ENCODE assay signal across 12 cellular contexts in genomic region chr10:129938460-129938859, GRCh38. TPM values are rescaled to one million over a fixed set of nuclear protein-coding genes. Genes with fewer than 3 reads are reported as not detected.
DNase-seq lines count a peak whose midpoint lies in the region; ATAC-seq and TF ChIP-seq lines count a peak whose summit lies in the region.
"Had no signal": no experiment of that assay in that cellular context is flagged by ENCODE, and none has a peak within 500 bp of the region (broad histone marks: within the 10 kb centered on the region; RNA-seq: fewer than 3 reads in every experiment).

No MANE protein-coding gene starts in this region.

- ATAC-seq in sciatic nerve (no peak), gastrocnemius medialis (no peak), GM18519 (IDR thresholded peaks at IDR 0.05; ENCODE audit: low FRiP score, unreplicated experiment) (no peak)
- ATAC-seq: GM23338 had no signal

- peaks cover 21% of the 10 kb centered on the region for H3K4me1 ChIP-seq in BLaER1
- no peaks in the 10 kb centered on the region for H3K4me1 ChIP-seq in Peyer's patch
- H3K4me1 ChIP-seq in gastrocnemius medialis = peaks cover 60 to 62% of the 10 kb centered on the region in 2 donors
- no peaks in the 10 kb centered on the region for H3K4me1 ChIP-seq in smooth muscle cell (ENCODE audit: low read depth)

- intact Hi-C loops in sciatic nerve (cut with DNase I) = no loop called here
- intact Hi-C loops in gastrocnemius medialis (cut with DNase I; ENCODE audit: low total_unique reads) = no loop called here

- in situ Hi-C loops in gastrocnemius medialis (cut with MboI; ENCODE audit: low sequenced_read_pairs in 4 of 4) = no loop called here

- H3K27me3 ChIP-seq in BLaER1 (no peaks in the 10 kb centered on the region), Peyer's patch (no peaks in the 10 kb centered on the region), gastrocnemius medialis (no peaks in the 10 kb centered on the region), smooth muscle cell (ENCODE audit: low read depth) (no peaks in the 10 kb centered on the region)

- TF ChIP-seq CTCF in Peyer's patch (IDR thresholded peaks at IDR 0.05) (no peak), gastrocnemius medialis (IDR thresholded peaks at IDR 0.05 in 4 of 5, conservative IDR thresholded peaks at IDR 0.05 in 1 of 5) (no peak), smooth muscle cell (IDR thresholded peaks at IDR 0.05; ENCODE audit: borderline replicate concordance, insufficient read depth, poor library complexity, severe bottlenecking) (no peak)

- TF ChIP-seq POLR2A in Peyer's patch (IDR thresholded peaks at IDR 0.05) (no peak), gastrocnemius medialis (IDR thresholded peaks at IDR 0.05) (no peak)

- peak in 2 of 3 donors; percentile 3 to 27 for DNase-seq in Peyer's patch
- DNase-seq in mesenteric fat pad (ENCODE audit: low spot score) = peak; percentile 45
- DNase-seq in sciatic nerve (ENCODE audit: low spot score) = peak; percentile 58
- no peak for DNase-seq in gastrocnemius medialis
- no peak for DNase-seq in smooth muscle cell (lab: John Stamatoyannopoulos, UW; ENCODE audit: unreplicated experiment)
- DNase-seq: Calu3; CD4-positive, alpha-beta T cell; DMS 273 treated with DMSO at 0.1 percent for 48 hours; H7 had no signal

- no peak overlapping the region for H2AFZ ChIP-seq in smooth muscle cell (ENCODE audit: low read depth)
- H2AFZ ChIP-seq: GM23338 had no signal

- no peak overlapping the region for H3K9ac ChIP-seq in BLaER1
- no peak overlapping the region for H3K9ac ChIP-seq in smooth muscle cell (ENCODE audit: low read depth)

- H4K20me1 ChIP-seq in BLaER1 = no peaks in the 10 kb centered on the region
- no peaks in the 10 kb centered on the region for H4K20me1 ChIP-seq in smooth muscle cell (ENCODE audit: low read depth)

- H3K9me3 ChIP-seq in BLaER1 (no peaks in the 10 kb centered on the region), Peyer's patch (no peaks in the 10 kb centered on the region), gastrocnemius medialis (no peaks in the 10 kb centered on the region), smooth muscle cell (replicated peaks; ENCODE audit: low read depth) (no peaks in the 10 kb centered on the region)

- H3K4me3 ChIP-seq in BLaER1 (no peak overlapping the region), Peyer's patch (no peak overlapping the region), gastrocnemius medialis (no peak overlapping the region), smooth muscle cell (no peak overlapping the region)
- H3K4me3 ChIP-seq: GM23338 had no signal

- H3K4me2 ChIP-seq in BLaER1 = peak overlapping the region; percentile 65
- no peak overlapping the region for H3K4me2 ChIP-seq in smooth muscle cell
- H3K4me2 ChIP-seq: GM23338 had no signal

- no peaks in the 10 kb centered on the region for H3K36me3 ChIP-seq in BLaER1
- H3K36me3 ChIP-seq in Peyer's patch = no peaks in the 10 kb centered on the region
- H3K36me3 ChIP-seq in gastrocnemius medialis = no peaks in the 10 kb centered on the region
- H3K36me3 ChIP-seq in smooth muscle cell (ENCODE audit: low read depth) = no peaks in the 10 kb centered on the region

- H3F3A ChIP-seq in smooth muscle cell (ENCODE audit: low read depth) = no peaks in the 10 kb centered on the region

- H3K79me2 ChIP-seq in smooth muscle cell (ENCODE audit: low read depth) = no peaks in the 10 kb centered on the region

- 91% methylated on average over 8 of the region's 8 CpGs for WGBS in smooth muscle cell (ENCODE audit: low lambda C conversion rate)

- no peak overlapping the region for H3K27ac ChIP-seq in BLaER1
- no peak overlapping the region for H3K27ac ChIP-seq in Peyer's patch
- H3K27ac ChIP-seq in gastrocnemius medialis = no peak overlapping the region
- H3K27ac ChIP-seq in smooth muscle cell (ENCODE audit: low read depth) = no peak overlapping the region

RNA-seq across cellular contexts. Expression of gene EBF3, which starts 25.6 kb away (rescaled TPM):
- total RNA-seq in Peyer's patch (1 to 10 TPM in 3 of 4 donors, not detected in 1; 1.5 to 4.1 (median 1.9) TPM), mesenteric fat pad (28.6 TPM), sciatic nerve (38.9 TPM), gastrocnemius medialis (10 to 100 TPM in 1 of 4 donors, 1 to 10 TPM in 3; 5.5 to 10.4 (median 8.2) TPM), smooth muscle cell (0.04 TPM in 1 of 2 replicates, not detected in the other)
- polyA plus RNA-seq in smooth muscle cell = 0.14 TPM in 1 of 2 replicates, not detected in the other
- total RNA-seq: Calu3; CD4-positive, alpha-beta T cell had no signal

Comparison
In these comparisons a context has a peak if more than half of its experiments do, and no peak if none do; other contexts are left out.
1. DNase-seq: peak in Peyer's patch (2 of 3), mesenteric fat pad (single experiment) and sciatic nerve (single experiment); none in gastrocnemius medialis (0 of 2) and smooth muscle cell (single experiment).